In the genomic region with DNA sequence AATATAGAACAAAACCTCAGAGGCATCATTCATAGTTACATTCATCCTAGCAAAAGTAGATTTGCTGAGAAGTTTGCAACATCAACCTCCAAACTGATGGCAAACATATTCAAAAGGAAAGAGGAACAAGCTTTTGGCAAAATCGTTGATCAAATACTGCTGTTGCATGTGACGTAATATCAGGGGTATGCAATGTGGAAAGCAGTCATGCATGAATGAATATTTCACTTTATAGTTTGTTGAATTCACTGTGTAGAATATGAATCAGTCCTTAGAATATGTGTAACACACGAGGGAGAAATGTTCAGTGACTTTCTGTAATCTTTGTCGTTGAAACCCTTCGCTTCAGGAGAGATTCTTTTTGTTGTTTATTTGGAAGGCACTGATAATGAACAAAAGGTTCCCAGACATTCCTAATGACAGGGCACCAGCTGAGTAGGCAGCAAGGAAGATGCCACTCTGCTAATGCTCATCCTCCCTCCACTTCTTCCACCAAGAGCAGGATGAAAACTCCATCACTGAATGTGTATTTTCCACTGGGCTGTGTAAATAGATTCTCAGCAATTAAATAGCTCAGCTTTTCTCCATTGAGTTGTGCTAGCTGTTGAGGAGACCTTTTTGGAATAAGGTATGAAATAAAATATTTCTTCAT, we compare ENCODE assay signal across 14 cellular contexts.
DNase-seq lines count a peak whose midpoint lies in the region; ATAC-seq and TF ChIP-seq lines count a peak whose summit lies in the region.
"Had no signal": no experiment of that assay in that cellular context is flagged by ENCODE, and none has a peak within 500 bp of the region (broad histone marks: within the 10 kb centered on the region; RNA-seq: fewer than 3 reads in every experiment).

No MANE protein-coding gene starts in this region.

- no peaks in the 10 kb centered on the region for H3K36me3 ChIP-seq in brain microvascular endothelial cell (replicated peaks)
- H3K36me3 ChIP-seq in neutrophil: no peaks in the 10 kb centered on the region
- H3K36me3 ChIP-seq: adrenal gland, ovary had no signal

- DNase-seq in EH (ENCODE audit: low read depth) (peak; percentile 90), NCI-H460 (ENCODE audit: extremely low read depth, low read depth) (peak; percentile 87), brain microvascular endothelial cell (peak; percentile 23), right cardiac atrium (no peak), GM13977 (ENCODE audit: low spot score) (no peak), DMS 273 treated with DMSO at 0.1 percent for 48 hours (lab: John Stamatoyannopoulos, UW) (no peak)
- DNase-seq: adrenal gland; left cardiac atrium; NCI-H526; ovary; stimulated activated CD4-positive, alpha-beta T cell treated with anti-CD3 and anti-CD28 coated beads, Interleukin-4, amount 100 ng/mL, for 4 hours had no signal

- no peaks in the 10 kb centered on the region for H3K9me3 ChIP-seq in neutrophil
- no peaks in the 10 kb centered on the region for H3K9me3 ChIP-seq in right cardiac atrium (ENCODE audit: control insufficient read depth, low read length)
- H3K9me3 ChIP-seq: adrenal gland, ovary had no signal

- H3K27ac ChIP-seq in brain microvascular endothelial cell: no peak overlapping the region
- peak overlapping the region; percentile 53 for H3K27ac ChIP-seq in neutrophil
- H3K27ac ChIP-seq in right cardiac atrium (ENCODE audit: low read length): no peak overlapping the region
- H3K27ac ChIP-seq: adrenal gland, epithelial cell of prostate, ovary had no signal

- intact Hi-C loops in right cardiac atrium (cut with DNase I): no loop called here

- H3K4me3 ChIP-seq in brain microvascular endothelial cell (ENCODE audit: low read depth, low read length): no peak overlapping the region
- no peak overlapping the region for H3K4me3 ChIP-seq in neutrophil (ENCODE audit: low read depth in 1 of 2, low read length in 1 of 2)
- no peak overlapping the region for H3K4me3 ChIP-seq in right cardiac atrium (ENCODE audit: low read length)
- H3K4me3 ChIP-seq: adrenal gland, ovary had no signal

- WGBS in right cardiac atrium: 36% methylated on average over 5 of the region's 5 CpGs

- TF ChIP-seq CTCF in brain microvascular endothelial cell (IDR thresholded peaks at IDR 0.05; ENCODE audit: low read depth, low read length, missing control alignments) (no peak), neutrophil (IDR thresholded peaks at IDR 0.05) (no peak), GM13977 (IDR thresholded peaks at IDR 0.05; ENCODE audit: extremely low read depth, insufficient read depth, missing control alignments) (no peak)

- in situ Hi-C loops in brain microvascular endothelial cell (cut with HindIII; ENCODE audit: low pct_ligation_motif_present, low sequenced_read_pairs): no loop called here
- in situ Hi-C loops in GM13977 (cut with MboI; ENCODE audit: low pct_unique_long_range_greater_than_20kb, low sequenced_read_pairs, unreplicated experiment): no loop called here

- H3K4me1 ChIP-seq in neutrophil (ENCODE audit: control insufficient read depth in 1 of 2, insufficient read depth in 1 of 2, low read depth in 1 of 2, low read length in 1 of 2) (peaks cover 9 to 19% of the 10 kb centered on the region in 2 experiments), right cardiac atrium (ENCODE audit: control insufficient read depth, insufficient read depth, low read length) (no peaks in the 10 kb centered on the region)
- H3K4me1 ChIP-seq: adrenal gland had no signal

- H3K27me3 ChIP-seq in brain microvascular endothelial cell (replicated peaks) (no peaks in the 10 kb centered on the region), neutrophil (no peaks in the 10 kb centered on the region), right cardiac atrium (ENCODE audit: control insufficient read depth, insufficient read depth) (no peaks in the 10 kb centered on the region)
- H3K27me3 ChIP-seq: adrenal gland, ovary had no signal

- ATAC-seq in right cardiac atrium: no peak
- no peak for ATAC-seq in GM21529 (IDR thresholded peaks at IDR 0.05; ENCODE audit: unreplicated experiment)
- ATAC-seq: left cardiac atrium had no signal

Comparison
In these comparisons a context has a peak if more than half of its experiments do, and no peak if none do; other contexts are left out.
1. DNase-seq: peak in EH (single experiment), NCI-H460 (single experiment) and brain microvascular endothelial cell (single experiment); none in right cardiac atrium (0 of 3), GM13977 (single experiment) and DMS 273 treated with DMSO at 0.1 percent for 48 hours (single experiment).